In genomic region chr21:29860346-29860745, GRCh38 we compare ENCODE assay signal across 24 cellular contexts.
DNase-seq lines count a peak whose midpoint lies in the region; ATAC-seq, FAIRE-seq and TF ChIP-seq lines count a peak whose summit lies in the region.
"Had no signal": no experiment of that assay in that cellular context is flagged by ENCODE, and none has a peak within 500 bp of the region (broad histone marks: within the 10 kb centered on the region; RNA-seq: fewer than 3 reads in every experiment).

No MANE protein-coding gene starts in this region.

- no peak overlapping the region for H2AK5ac ChIP-seq in trophoblast cell (ENCODE audit: low read length)

- TF ChIP-seq RAD21 in liver (IDR thresholded peaks at IDR 0.05) (no peak), HepG2 (CRISPR knock-in tag; IDR thresholded peaks at IDR 0.05) (no peak)

- no peak overlapping the region for H4K91ac ChIP-seq in trophoblast cell (ENCODE audit: low read depth, low read length)

- no peak overlapping the region for H3K4me3 Mint-ChIP-seq in CD4-positive, alpha-beta memory T cell
- H3K4me3 Mint-ChIP-seq: B cell; CD4-positive, CD25-positive, alpha-beta regulatory T cell; CD8-positive, alpha-beta memory T cell; H9 had no signal

- no peak overlapping the region for H2BK120ac ChIP-seq in trophoblast cell (ENCODE audit: insufficient read depth, low read length, poor library complexity)

- H3K18ac ChIP-seq in trophoblast cell (ENCODE audit: low read length) = no peak overlapping the region

- H3K36me3 ChIP-seq in liver (ENCODE audit: control insufficient read depth in 4 of 4, insufficient read depth in 3 of 4, low read depth in 1 of 4, low read length in 3 of 4) (no peaks in the 10 kb centered on the region), HepG2 (replicated peaks in 1 of 2; ENCODE audit: control insufficient read depth in 1 of 2, insufficient read depth in 2 of 2, low read length in 2 of 2) (no peaks in the 10 kb centered on the region), trophoblast cell (ENCODE audit: control insufficient read depth in 1 of 2, insufficient read depth in 2 of 2, low read length in 2 of 2) (no peaks in the 10 kb centered on the region)
- no peaks in the 10 kb centered on the region for H3K36me3 ChIP-seq in CD4-positive, alpha-beta memory T cell (ENCODE audit: insufficient read depth, low read length)
- H3K36me3 ChIP-seq: BLaER1 had no signal

- in situ Hi-C loops in HepG2 (cut with HindIII; ENCODE audit: extremely low pct_ligation_motif_present, low pct_unique_long_range_greater_than_20kb) = no loop called here

- no peak overlapping the region for H4K12ac ChIP-seq in trophoblast cell (ENCODE audit: low read depth, low read length)

- intact Hi-C loops in HepG2 (cut with micrococcal nuclease; ENCODE audit: unreplicated experiment) = no loop called here
- intact Hi-C loops in left colon (cut with DNase I, micrococcal nuclease) = no loop called here
- intact Hi-C loops in CD4-positive, alpha-beta memory T cell (cut with micrococcal nuclease) = no loop called here

- peaks cover 0 to 3% (median 0%) of the 10 kb centered on the region in 8 donors for H3K9me3 Mint-ChIP-seq in CD4-positive, alpha-beta memory T cell
- H3K9me3 Mint-ChIP-seq: H9 had no signal

- whole genome bisulfite sequencing in liver = 31% methylated on average over 2 of the region's 2 CpGs
- 1% methylated on average over 2 of the region's 2 CpGs for WGBS in HepG2 (ENCODE audit: low lambda C conversion rate)
- WGBS in trophoblast cell (ENCODE audit: extremely low coverage, insufficient coverage, insufficient read length) = 100% methylated on average over 1 of the region's 2 CpGs

- H2AFZ ChIP-seq in HepG2 (ENCODE audit: low read length) = no peak overlapping the region
- H2AFZ ChIP-seq in trophoblast cell (ENCODE audit: insufficient read depth, low read length, poor library complexity) = no peak overlapping the region
- H2AFZ ChIP-seq: GM23248 had no signal

- TF ChIP-seq POLR2A in HepG2 (IDR thresholded peaks at IDR 0.05; ENCODE audit: insufficient read depth in 1 of 2, low read depth in 2 of 2, low read length in 2 of 2) = no peak

- H3K4me2 ChIP-seq in HepG2 (ENCODE audit: low read depth, low read length) = no peak overlapping the region
- H3K4me2 ChIP-seq in trophoblast cell (ENCODE audit: low read length) = no peak overlapping the region
- H3K4me2 ChIP-seq: BLaER1 had no signal

- H4K20me1 ChIP-seq in HepG2 (ENCODE audit: insufficient read depth, low read length) = no peaks in the 10 kb centered on the region
- H4K20me1 ChIP-seq: BLaER1 had no signal

- no peak for FAIRE-seq in HepG2 (lab: Jason Lieb, UNC)
- FAIRE-seq: A204.1, D721Med, GM12878, GM19239 had no signal

- no peaks in the 10 kb centered on the region for H3K27me3 Mint-ChIP-seq in CD4-positive, alpha-beta memory T cell
- H3K27me3 Mint-ChIP-seq: B cell; CD4-positive, CD25-positive, alpha-beta regulatory T cell; CD8-positive, alpha-beta memory T cell had no signal

- H3K27ac Mint-ChIP-seq in CD4-positive, alpha-beta memory T cell = no peak overlapping the region
- H3K27ac Mint-ChIP-seq: B cell; CD4-positive, CD25-positive, alpha-beta regulatory T cell; CD8-positive, alpha-beta memory T cell; H9 had no signal

- H3K9ac ChIP-seq in liver (ENCODE audit: low read depth in 1 of 2, low read length in 2 of 2) (no peak overlapping the region), HepG2 (ENCODE audit: insufficient read depth, low read depth, low read length) (no peak overlapping the region), trophoblast cell (ENCODE audit: low read length) (peak overlapping the region; percentile 41)
- H3K9ac ChIP-seq: BLaER1, GM23248 had no signal

- TF ChIP-seq EP300 in HepG2 (IDR thresholded peaks at IDR 0.05; ENCODE audit: low read depth in 2 of 2, low read length in 2 of 2) (no peak), HepG2 (CRISPR knock-in tag; IDR thresholded peaks at IDR 0.05; ENCODE audit: borderline replicate concordance) (no peak)

- ATAC-seq in HepG2 (no peak), left colon (peak; percentile 34)
- ATAC-seq: GM12878, HCT116 had no signal

- CTCF ChIA-PET in HepG2 (lab: Yijun Ruan, JAX; ENCODE audit: low intra/inter-chr PET ratio, low total read pairs) = no interaction called here
- CTCF ChIA-PET in CD4-positive, alpha-beta memory T cell (lab: Charles Lee; ENCODE audit: partially characterized antibody) = no interaction called here

- H3K27ac ChIP-seq in liver (ENCODE audit: low read depth in 1 of 2, low read length in 2 of 2) = no peak overlapping the region
- no peak overlapping the region for H3K27ac ChIP-seq in HepG2 (ENCODE audit: extremely low read length, insufficient read depth, low read length)
- H3K27ac ChIP-seq in trophoblast cell (ENCODE audit: low read depth, low read length) = no peak overlapping the region
- no peak overlapping the region for H3K27ac ChIP-seq in CD4-positive, alpha-beta memory T cell (ENCODE audit: low read depth, low read length)
- H3K27ac ChIP-seq: 22Rv1, BLaER1, C4-2B, GM23248 had no signal

- H3K9me3 ChIP-seq in liver (ENCODE audit: control insufficient read depth in 4 of 4, low read length in 3 of 4) (no peaks in the 10 kb centered on the region), HepG2 (ENCODE audit: low read length) (no peaks in the 10 kb centered on the region), trophoblast cell (ENCODE audit: insufficient read depth, low read depth, low read length) (no peaks in the 10 kb centered on the region)
- no peaks in the 10 kb centered on the region for H3K9me3 ChIP-seq in CD4-positive, alpha-beta memory T cell (ENCODE audit: control insufficient read depth in 1 of 2, low read length in 2 of 2)
- H3K9me3 ChIP-seq: BLaER1 had no signal

- H3K4me3 ChIP-seq in liver (ENCODE audit: low read depth in 1 of 3, low read length in 3 of 3) (no peak overlapping the region), HepG2 (replicated peaks in 1 of 3; ENCODE audit: insufficient read depth in 1 of 3, low read depth in 2 of 3, low read length in 3 of 3) (no peak overlapping the region), trophoblast cell (ENCODE audit: low read depth, low read length) (no peak overlapping the region)
- no peak overlapping the region for H3K4me3 ChIP-seq in CD4-positive, alpha-beta memory T cell (ENCODE audit: low read length in 2 of 2)
- H3K4me3 ChIP-seq: BLaER1, GM12878, GM23248 had no signal

- no peak overlapping the region for H4K8ac ChIP-seq in trophoblast cell (ENCODE audit: low read depth, low read length)

- no peak overlapping the region for H3K4ac ChIP-seq in trophoblast cell (ENCODE audit: low read depth, low read length)

- BruUV-seq in HepG2 (replicated peaks; lab: Mats Ljungman, UMichigan) = no TSS peak

- H2BK12ac ChIP-seq in trophoblast cell (ENCODE audit: low read length) = no peak overlapping the region

- TF ChIP-seq CTCF in liver (IDR thresholded peaks at IDR 0.05; ENCODE audit: low read depth, low read length, missing input control) (no peak), HepG2 (CRISPR knock-in tag; IDR thresholded peaks at IDR 0.05) (no peak)

- H3K36me3 Mint-ChIP-seq in CD4-positive, alpha-beta memory T cell = no peaks in the 10 kb centered on the region
- H3K36me3 Mint-ChIP-seq: CD4-positive, CD25-positive, alpha-beta regulatory T cell; CD8-positive, alpha-beta memory T cell had no signal

- DNase-seq in HepG2 (ENCODE audit: low spot score) (no peak), left colon (no peak), trophoblast cell (peak in 1 of 2 donors; percentile 5), T1000 (lab: John Stamatoyannopoulos, UW) (no peak)
- no peak for DNase-seq in CD4-positive, alpha-beta memory T cell
- DNase-seq in stimulated activated naive CD4-positive, alpha-beta T cell treated with Interleukin-2 at 50 U/mL for 16 hours (lab: John Stamatoyannopoulos, UW) = no peak
- DNase-seq: CD4-positive, CD25-positive, alpha-beta regulatory T cell; CD8-positive, alpha-beta memory T cell; DMS 273 treated with DMSO at 0.1 percent for 48 hours; DMS79; EL; GDM1; GM23248; H9 had no signal

- POLR2A ChIA-PET in HepG2 (lab: Yijun Ruan, JAX) = no interaction called here
- POLR2A ChIA-PET in CD4-positive, alpha-beta memory T cell (lab: Charles Lee; ENCODE audit: partially characterized antibody) = no interaction called here

- H3K14ac ChIP-seq in trophoblast cell (ENCODE audit: low read length) = no peak overlapping the region

- H3K4me1 Mint-ChIP-seq in CD4-positive, alpha-beta memory T cell = no peaks in the 10 kb centered on the region
- H3K4me1 Mint-ChIP-seq: B cell; CD4-positive, CD25-positive, alpha-beta regulatory T cell; CD8-positive, alpha-beta memory T cell; H9 had no signal

- no peak overlapping the region for H3K23ac ChIP-seq in trophoblast cell (ENCODE audit: low read length)

- H3K79me2 ChIP-seq in HepG2 (ENCODE audit: insufficient read depth, low read length) (no peaks in the 10 kb centered on the region), trophoblast cell (ENCODE audit: control insufficient read depth, insufficient read depth, low read length, poor library complexity) (no peaks in the 10 kb centered on the region)

- H3K79me1 ChIP-seq in trophoblast cell (ENCODE audit: low read length) = no peaks in the 10 kb centered on the region

- peaks cover 0 to 4% (median 2%) of the 10 kb centered on the region in 4 donors for H3K4me1 ChIP-seq in liver (ENCODE audit: control insufficient read depth in 4 of 4, insufficient read depth in 4 of 4, low read length in 3 of 4)
- H3K4me1 ChIP-seq in HepG2 (ENCODE audit: insufficient read depth, low read length) = no peaks in the 10 kb centered on the region
- H3K4me1 ChIP-seq in trophoblast cell (ENCODE audit: control insufficient read depth in 1 of 2, insufficient read depth in 2 of 2, low read length in 2 of 2) = no peaks in the 10 kb centered on the region
- H3K4me1 ChIP-seq in CD4-positive, alpha-beta memory T cell (ENCODE audit: insufficient read depth, low read length) = no peaks in the 10 kb centered on the region
- H3K4me1 ChIP-seq: BLaER1 had no signal

- H3K27me3 ChIP-seq in liver (ENCODE audit: control insufficient read depth in 4 of 4, insufficient read depth in 4 of 4, low read length in 3 of 4) (no peaks in the 10 kb centered on the region), HepG2 (ENCODE audit: control insufficient read depth in 1 of 2, insufficient read depth in 2 of 2, low read length in 2 of 2) (no peaks in the 10 kb centered on the region), trophoblast cell (ENCODE audit: insufficient read depth, low read length) (no peaks in the 10 kb centered on the region)
- no peaks in the 10 kb centered on the region for H3K27me3 ChIP-seq in CD4-positive, alpha-beta memory T cell (ENCODE audit: insufficient read depth, low read length)
- H3K27me3 ChIP-seq: BLaER1 had no signal

- H2BK5ac ChIP-seq in trophoblast cell (ENCODE audit: low read depth, low read length, poor library complexity) = no peak overlapping the region

TF ChIP-seq in liver, 16 proteins besides CTCF, POLR2A, EP300 and RAD21 (continues in another document):
- TF ChIP-seq SP1 (IDR thresholded peaks at IDR 0.05) (peak; percentile 42), HNF4A (conservative IDR thresholded peaks at IDR 0.05) (peak; percentile 61 to 66), RXRA (IDR thresholded peaks at IDR 0.05) (peak; percentile 26 to 54), HNF4G (IDR thresholded peaks at IDR 0.05) (peak; percentile 39)

TF ChIP-seq in HepG2, 621 proteins besides CTCF, POLR2A, EP300 and RAD21 (continues in another document):
- TF ChIP-seq TOE1 (CRISPR knock-in tag; IDR thresholded peaks at IDR 0.05) (no peak), TAF1 (CRISPR knock-in tag; IDR thresholded peaks at IDR 0.05) (no peak), ISX (CRISPR knock-in tag; conservative IDR thresholded peaks at IDR 0.05) (no peak)
